In the genomic region with DNA sequence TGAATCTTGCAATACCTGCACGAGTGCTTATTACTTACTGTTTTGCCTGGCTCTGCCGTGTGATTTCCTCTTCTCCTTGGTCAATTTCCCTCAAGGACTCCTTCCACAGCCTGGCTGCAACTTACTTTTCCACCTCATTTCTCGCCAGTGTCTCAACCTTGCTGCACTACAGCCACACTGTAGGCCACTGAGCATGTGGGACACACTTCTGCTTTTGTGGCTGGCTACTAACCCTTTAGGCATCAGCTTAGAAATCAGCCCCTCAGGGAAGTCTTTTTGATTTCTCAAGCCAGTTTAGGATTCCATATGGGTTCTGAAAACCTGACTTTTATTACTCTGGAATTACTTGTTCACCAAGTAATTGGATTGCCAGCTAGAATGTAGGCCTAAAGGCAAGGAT, we compare ENCODE assay signal across 20 cellular contexts. TPM values are rescaled to one million over a fixed set of nuclear protein-coding genes. Genes with fewer than 3 reads are reported as not detected.
A peak's percentile ranks its signal among the peaks of the same experiment; 100 is the strongest.
DNase-seq lines count a peak whose midpoint lies in the region; ATAC-seq lines count a peak whose summit lies in the region.
"Had no signal": no experiment of that assay in that cellular context is flagged by ENCODE, and none has a peak within 500 bp of the region (broad histone marks: within the 10 kb centered on the region; RNA-seq: fewer than 3 reads in every experiment).

No MANE protein-coding gene starts in this region.

- CTCF ChIA-PET in activated CD4-positive, alpha-beta T cell treated with anti-CD3 and anti-CD28 coated beads for 36 hours (lab: Charles Lee) = interaction anchor here (0.9 kb wide), 1 partner anchor 17 kb away, joined by 3 read pairs; no protein-coding TSS in a partner anchor

- no peaks in the 10 kb centered on the region for H3K9me3 ChIP-seq in T-helper 17 cell (ENCODE audit: control insufficient read depth, low read length, poor library complexity, severe bottlenecking)
- H3K9me3 ChIP-seq: Caco-2, SJCRH30 had no signal

- POLR2A ChIA-PET in activated CD4-positive, alpha-beta T cell treated with anti-CD3 and anti-CD28 coated beads for 36 hours (lab: Charles Lee) = no interaction called here

- H3K9me3 Mint-ChIP-seq in activated CD4-positive, alpha-beta T cell treated with anti-CD3 and anti-CD28 coated beads for 36 hours (ENCODE audit: low read depth) = no peaks in the 10 kb centered on the region
- H3K9me3 Mint-ChIP-seq: CD4-positive, CD25-positive, alpha-beta regulatory T cell; HFFc6 had no signal

- peak overlapping the region; percentile 79 for H2BK120ac ChIP-seq in mesendoderm (ENCODE audit: low read depth, low read length)

- H3K18ac ChIP-seq in mesendoderm (ENCODE audit: low read length) = peak overlapping the region; percentile 33

- intact Hi-C loops in activated CD4-positive, alpha-beta T cell treated with anti-CD3 and anti-CD28 coated beads for 36 hours (cut with DNase I, micrococcal nuclease) = no loop called here

- H3K4me3 Mint-ChIP-seq in T-helper 17 cell = no peak overlapping the region
- H3K4me3 Mint-ChIP-seq in activated CD4-positive, alpha-beta T cell treated with anti-CD3 and anti-CD28 coated beads for 36 hours = no peak overlapping the region
- H3K4me3 Mint-ChIP-seq: CD4-positive, CD25-positive, alpha-beta regulatory T cell; HFFc6 had no signal

- H3K9ac ChIP-seq in mesendoderm (ENCODE audit: low read length) = no peak overlapping the region

- no peaks in the 10 kb centered on the region for H3K36me3 ChIP-seq in mesendoderm (ENCODE audit: control insufficient read depth, insufficient read depth, low read length)
- H3K36me3 ChIP-seq: SJCRH30 had no signal

- no peaks in the 10 kb centered on the region for H3K79me2 ChIP-seq in mesendoderm (ENCODE audit: control insufficient read depth, insufficient read depth, low read length)

- peak overlapping the region; percentile 63 for H3K27ac Mint-ChIP-seq in T-helper 17 cell
- H3K27ac Mint-ChIP-seq in activated CD4-positive, alpha-beta T cell treated with anti-CD3 and anti-CD28 coated beads for 36 hours = no peak overlapping the region
- H3K27ac Mint-ChIP-seq: CD4-positive, CD25-positive, alpha-beta regulatory T cell; HFFc6 had no signal

- H3K27me3 ChIP-seq in mesendoderm (ENCODE audit: insufficient read depth, low read length, poor library complexity) = no peaks in the 10 kb centered on the region

- peak overlapping the region; percentile 49 for H3K56ac ChIP-seq in mesendoderm (ENCODE audit: low read length)

- no peak overlapping the region for H4K5ac ChIP-seq in mesendoderm (ENCODE audit: low read length)

- H2AK5ac ChIP-seq in mesendoderm (ENCODE audit: low read length) = peak overlapping the region; percentile 83

- no peaks in the 10 kb centered on the region for H3K4me1 Mint-ChIP-seq in T-helper 17 cell
- no peaks in the 10 kb centered on the region for H3K4me1 Mint-ChIP-seq in activated CD4-positive, alpha-beta T cell treated with anti-CD3 and anti-CD28 coated beads for 36 hours

- DNase-seq in Kasumi-1 (lab: John Stamatoyannopoulos, UW) = peak; percentile 22 to 33
- DNase-seq in NAMALWA (ENCODE audit: low spot score) = peak; percentile 22
- no peak for DNase-seq in T-helper 17 cell
- DNase-seq in mesendoderm = no peak
- no peak for DNase-seq in NCI-H446 treated with DMSO at 0.1 percent for 48 hours (lab: John Stamatoyannopoulos, UW)
- no peak for DNase-seq in activated CD4-positive, alpha-beta T cell treated with anti-CD3 and anti-CD28 coated beads for 36 hours
- DNase-seq in HuH-7 (ENCODE audit: low spot score) = no peak
- no peak for DNase-seq in inferior parietal cortex (ENCODE audit: extremely low spot score)
- DNase-seq: ACHN; Caco-2; CD4-positive, CD25-positive, alpha-beta regulatory T cell; HFFc6; Karpas-422; NCI-H1048; NCI-H146; NCI-H2081 treated with DMSO at 0.1 percent for 48 hours; NCI-H524; RPMI8226; SJCRH30 had no signal

- peaks cover 7% of the 10 kb centered on the region for H3K4me1 ChIP-seq in mesendoderm (ENCODE audit: control insufficient read depth, low read depth, low read length)
- H3K4me1 ChIP-seq: Caco-2, SJCRH30 had no signal

- no peak overlapping the region for H3K4me2 ChIP-seq in mesendoderm (ENCODE audit: low read length)

- H3K79me1 ChIP-seq in mesendoderm (ENCODE audit: low read length) = no peaks in the 10 kb centered on the region

- peak overlapping the region; percentile 38 for H2BK5ac ChIP-seq in mesendoderm (ENCODE audit: low read length)

- H3K4me3 ChIP-seq in mesendoderm (ENCODE audit: low read length) = no peak overlapping the region
- H3K4me3 ChIP-seq: SJCRH30 had no signal

- ATAC-seq in T-helper 17 cell = no peak
- ATAC-seq in activated CD4-positive, alpha-beta T cell treated with anti-CD3 and anti-CD28 coated beads for 36 hours = no peak
- ATAC-seq: HepG2 had no signal

- H4K8ac ChIP-seq in mesendoderm (ENCODE audit: low read depth, low read length) = no peak overlapping the region

- H3K23ac ChIP-seq in mesendoderm (ENCODE audit: low read length) = no peak overlapping the region

- peak overlapping the region; percentile 91 for H3K4ac ChIP-seq in mesendoderm (ENCODE audit: low read depth, low read length)

- no peak overlapping the region for H3K27ac ChIP-seq in mesendoderm (ENCODE audit: low read depth, low read length)
- H3K27ac ChIP-seq: SJCRH30 had no signal

- H3K27me3 Mint-ChIP-seq in T-helper 17 cell = peaks cover 29% of the 10 kb centered on the region
- peaks cover 5% of the 10 kb centered on the region for H3K27me3 Mint-ChIP-seq in activated CD4-positive, alpha-beta T cell treated with anti-CD3 and anti-CD28 coated beads for 36 hours

- H2BK15ac ChIP-seq in mesendoderm (replicated peaks; ENCODE audit: low read depth) = no peak overlapping the region

- H3K36me3 Mint-ChIP-seq in T-helper 17 cell (ENCODE audit: low read depth) = peaks cover 4% of the 10 kb centered on the region
- H3K36me3 Mint-ChIP-seq in activated CD4-positive, alpha-beta T cell treated with anti-CD3 and anti-CD28 coated beads for 36 hours (ENCODE audit: low read depth) = no peaks in the 10 kb centered on the region
- H3K36me3 Mint-ChIP-seq: CD4-positive, CD25-positive, alpha-beta regulatory T cell had no signal

- no CpG with 5 or more reads among the region's 3 CpGs for WGBS in mesendoderm (ENCODE audit: extremely low coverage, insufficient coverage, low lambda C conversion rate)

RNA-seq across cellular contexts. Expression of a gene that starts 5.2 kb away (rescaled TPM):
- not detected for total RNA-seq in T-helper 17 cell
- 0.60 TPM for polyA plus RNA-seq in mesendoderm (2013, experiment 1 of 2)
- 0.53 TPM for polyA plus RNA-seq in mesendoderm (2013, experiment 2 of 2)
- total RNA-seq in activated CD4-positive, alpha-beta T cell treated with anti-CD3 and anti-CD28 coated beads for 36 hours = under 1 TPM; 0.23 to 0.25 TPM
- total RNA-seq: Caco-2; CD4-positive, CD25-positive, alpha-beta regulatory T cell; HepG2; HFFc6; SJCRH30 had no signal
- polyA plus RNA-seq: CD4-positive, CD25-positive, alpha-beta regulatory T cell; HepG2 had no signal

Comparison
In these comparisons a context has a peak if more than half of its experiments do, and no peak if none do; other contexts are left out.
1. DNase-seq: peak in Kasumi-1 (2 of 2) and NAMALWA (single experiment); none in T-helper 17 cell (0 of 3), mesendoderm (single experiment), NCI-H446 treated with DMSO at 0.1 percent for 48 hours (single experiment), activated CD4-positive, alpha-beta T cell treated with anti-CD3 and anti-CD28 coated beads for 36 hours (single experiment), HuH-7 (single experiment) and inferior parietal cortex (single experiment).